27 cellular contexts compared by ENCODE assay signal in genomic region chr5:41625571-41625970, GRCh38.
"Had no signal": no experiment of that assay in that cellular context is flagged by ENCODE, and none has a peak within 500 bp of the region (broad histone marks: within the 10 kb centered on the region; RNA-seq: fewer than 3 reads in every experiment).

No MANE protein-coding gene starts in this region.

- H3K4me1 ChIP-seq: left lung, lower lobe of right lung, right atrium auricular region, right lobe of liver, stomach, thyroid gland, transverse colon, upper lobe of right lung had no signal

- H3K9me3 ChIP-seq: left lung, lower lobe of right lung, neutrophil, ovary, right atrium auricular region, right lobe of liver, stomach, testis, thyroid gland, transverse colon, upper lobe of right lung had no signal

- DNase-seq: hippocampal formation; kidney; left colon; left lung; lower lobe of right lung; mammary epithelial cell; mesenchymal stem cell; naive thymus-derived CD8-positive, alpha-beta T cell; ovary; right lobe of liver; stimulated activated CD4-positive, alpha-beta T cell treated with anti-CD3 and anti-CD28 coated beads, Interleukin-1b, Interleukin-23, amount 100 ng/mL, for 48 hours; stimulated activated CD4-positive, alpha-beta T cell treated with anti-CD3 and anti-CD28 coated beads, Interleukin-2, amount 100 ng/mL, for 48 hours; stimulated activated CD4-positive, alpha-beta T cell treated with anti-CD3 and anti-CD28 coated beads, Interleukin-4, amount 100 ng/mL, for 4 hours; stimulated activated CD8-positive, alpha-beta memory T cell treated with anti-CD3 and anti-CD28 coated beads, Interleukin-4, amount 100 ng/mL, for 48 hours; stimulated activated naive CD8-positive, alpha-beta T cell treated with anti-CD3 and anti-CD28 coated beads, Interleukin-15, Interleukin-2, amounts not matched to agents 100 U/mL and 50 U/mL, for 24 hours; stomach; testis; thyroid gland; transverse colon; upper lobe of right lung had no signal

- H3K27ac Mint-ChIP-seq: naive thymus-derived CD8-positive, alpha-beta T cell; nephron; progenitor cell of endocrine pancreas; stimulated activated memory B cell treated with anti-CD40 and anti-IgM and Interleukin-4, amounts not matched to agents 10 μg/mL and 1 μg/mL and 100 μg/mL, for 72 hours had no signal

- H3K4me3 ChIP-seq: left lung, lower lobe of right lung, ovary, right atrium auricular region, right lobe of liver, smooth muscle cell, stomach, testis, thyroid gland, transverse colon, upper lobe of right lung had no signal

- H3K27me3 Mint-ChIP-seq: progenitor cell of endocrine pancreas; stimulated activated memory B cell treated with anti-CD40 and anti-IgM and Interleukin-4, amounts not matched to agents 10 μg/mL and 1 μg/mL and 100 μg/mL, for 72 hours had no signal

- H3K27ac ChIP-seq: left lung, lower lobe of right lung, neutrophil, ovary, right atrium auricular region, right lobe of liver, stomach, testis, thyroid gland, transverse colon, upper lobe of right lung had no signal

- H3K4me3 Mint-ChIP-seq: naive thymus-derived CD8-positive, alpha-beta T cell; nephron; neural crest cell; stimulated activated memory B cell treated with anti-CD40 and anti-IgM and Interleukin-4, amounts not matched to agents 10 μg/mL and 1 μg/mL and 100 μg/mL, for 72 hours had no signal

- H3K36me3 ChIP-seq: left lung, lower lobe of right lung, neutrophil, ovary, right atrium auricular region, right lobe of liver, stomach, thyroid gland, transverse colon, upper lobe of right lung had no signal

- H3K4me1 Mint-ChIP-seq: naive thymus-derived CD8-positive, alpha-beta T cell; nephron; neural crest cell; stimulated activated memory B cell treated with anti-CD40 and anti-IgM and Interleukin-4, amounts not matched to agents 10 μg/mL and 1 μg/mL and 100 μg/mL, for 72 hours had no signal

- H3K9me3 Mint-ChIP-seq: nephron; stimulated activated memory B cell treated with anti-CD40 and anti-IgM and Interleukin-4, amounts not matched to agents 10 μg/mL and 1 μg/mL and 100 μg/mL, for 72 hours had no signal

- H3K36me3 Mint-ChIP-seq: naive thymus-derived CD8-positive, alpha-beta T cell; stimulated activated memory B cell treated with anti-CD40 and anti-IgM and Interleukin-4, amounts not matched to agents 10 μg/mL and 1 μg/mL and 100 μg/mL, for 72 hours had no signal

- H3K4me2 ChIP-seq: smooth muscle cell had no signal

- H3K27me3 ChIP-seq: left lung, neutrophil, ovary, right atrium auricular region, right lobe of liver, stomach, testis, thyroid gland, transverse colon, upper lobe of right lung had no signal
